In genomic region chr12:57940052-57940914, GRCh38 we compare ENCODE assay signal across 8 cellular contexts. TPM values are rescaled to one million over a fixed set of nuclear protein-coding genes. Genes with fewer than 3 reads are reported as not detected.
DNase-seq lines count a peak whose midpoint lies in the region; ATAC-seq and TF ChIP-seq lines count a peak whose summit lies in the region.

No MANE protein-coding gene starts in this region.

- intact Hi-C loops in posterior cingulate gyrus (cut with DNase I): no loop called here

- no peaks in the 10 kb centered on the region for H4K20me1 ChIP-seq in Loucy (ENCODE audit: insufficient read depth, low read length, poor library complexity, severe bottlenecking)

- no peak for ATAC-seq in natural killer cell treated with Interleukin-12 subunit alpha and Interleukin-12 subunit beta and Interleukin-15 and Interleukin-18, amount 100 ng/mL, for 72 hours

- no peaks in the 10 kb centered on the region for H3K27me3 Mint-ChIP-seq in natural killer cell treated with Interleukin-12 subunit alpha and Interleukin-12 subunit beta and Interleukin-15 and Interleukin-18, amount 100 ng/mL, for 72 hours

- TF ChIP-seq CTCF in C4-2B (conservative IDR thresholded peaks at IDR 0.05) (no peak), Loucy (conservative IDR thresholded peaks at IDR 0.05; ENCODE audit: low read length) (no peak), choroid plexus epithelial cell (conservative IDR thresholded peaks at IDR 0.05; ENCODE audit: low read depth, low read length) (no peak)

- peaks cover 56% of the 10 kb centered on the region for H3K4me1 ChIP-seq in Loucy (ENCODE audit: insufficient read depth, low read length, poor library complexity, severe bottlenecking)

- no peak overlapping the region for H2AFZ ChIP-seq in Loucy (ENCODE audit: low read length)

- no peaks in the 10 kb centered on the region for H3K36me3 ChIP-seq in Loucy (ENCODE audit: insufficient read depth, low read length)

- H3K79me2 ChIP-seq in Loucy (ENCODE audit: insufficient read depth, low read length): peaks cover 41% of the 10 kb centered on the region

- peak overlapping the region; percentile 82 for H3K9ac ChIP-seq in Loucy (ENCODE audit: low read depth, low read length, poor library complexity, severe bottlenecking)

- peak overlapping the region; percentile 86 for H3K27ac ChIP-seq in C4-2B

- H3K9me3 Mint-ChIP-seq in natural killer cell treated with Interleukin-12 subunit alpha and Interleukin-12 subunit beta and Interleukin-15 and Interleukin-18, amount 100 ng/mL, for 72 hours: no peaks in the 10 kb centered on the region

- H3K4me3 Mint-ChIP-seq in natural killer cell treated with Interleukin-12 subunit alpha and Interleukin-12 subunit beta and Interleukin-15 and Interleukin-18, amount 100 ng/mL, for 72 hours: peak overlapping the region; percentile 97

- H3K9me2 ChIP-seq in Loucy (replicated peaks; ENCODE audit: low read depth, low read length): no peaks in the 10 kb centered on the region

- peak overlapping the region; percentile 93 to 97 for H3K27ac Mint-ChIP-seq in natural killer cell treated with Interleukin-12 subunit alpha and Interleukin-12 subunit beta and Interleukin-15 and Interleukin-18, amount 100 ng/mL, for 72 hours

- H3K27me3 ChIP-seq in Loucy (ENCODE audit: insufficient read depth, low read length, poor library complexity, severe bottlenecking): no peaks in the 10 kb centered on the region

- DNase-seq in choroid plexus epithelial cell (ENCODE audit: low read depth) (no peak), T1000 (lab: John Stamatoyannopoulos, UW) (no peak), posterior cingulate gyrus (no peak), midbrain (lab: John Stamatoyannopoulos, UW) (no peak), NCI-H446 treated with DMSO at 0.1 percent for 48 hours (lab: John Stamatoyannopoulos, UW) (no peak)
- DNase-seq in natural killer cell treated with Interleukin-12 subunit alpha and Interleukin-12 subunit beta and Interleukin-15 and Interleukin-18, amount 100 ng/mL, for 72 hours (ENCODE audit: low spot score): no peak

- H3K4me3 ChIP-seq in Loucy (ENCODE audit: low read length, poor library complexity, severe bottlenecking): peak overlapping the region; percentile 75
- peak overlapping the region; percentile 73 for H3K4me3 ChIP-seq in choroid plexus epithelial cell (ENCODE audit: low read depth, low read length)

- peaks cover 2% of the 10 kb centered on the region for H3K36me3 Mint-ChIP-seq in natural killer cell treated with Interleukin-12 subunit alpha and Interleukin-12 subunit beta and Interleukin-15 and Interleukin-18, amount 100 ng/mL, for 72 hours

- peak overlapping the region; percentile 86 for H3K4me2 ChIP-seq in Loucy (ENCODE audit: low read depth, low read length, poor library complexity, severe bottlenecking)

- H3K9me3 ChIP-seq in Loucy (ENCODE audit: insufficient read depth, low read depth, low read length): no peaks in the 10 kb centered on the region

- H3F3A ChIP-seq in Loucy (ENCODE audit: low read depth): peaks cover 16% of the 10 kb centered on the region

- peaks cover 44 to 53% of the 10 kb centered on the region in 2 donors for H3K4me1 Mint-ChIP-seq in natural killer cell treated with Interleukin-12 subunit alpha and Interleukin-12 subunit beta and Interleukin-15 and Interleukin-18, amount 100 ng/mL, for 72 hours (ENCODE audit: low read depth in 2 of 2)

RNA-seq across cellular contexts. Expression of gene ATP23, which starts 1.1 kb away (rescaled TPM):
- total RNA-seq in natural killer cell treated with Interleukin-12 subunit alpha and Interleukin-12 subunit beta and Interleukin-15 and Interleukin-18, amount 100 ng/mL, for 72 hours: 10 to 100 TPM in 1 of 2 donors, 1 to 10 TPM in 1; 5.7 to 12.5 TPM
